Comparison of ENCODE assay signal across 8 cellular contexts in genomic region chr2:53786371-53787254, GRCh38. TPM values are rescaled to one million over a fixed set of nuclear protein-coding genes. Genes with fewer than 3 reads are reported as not detected.
DNase-seq lines count a peak whose midpoint lies in the region; ATAC-seq and TF ChIP-seq lines count a peak whose summit lies in the region.

A gene with protein sequence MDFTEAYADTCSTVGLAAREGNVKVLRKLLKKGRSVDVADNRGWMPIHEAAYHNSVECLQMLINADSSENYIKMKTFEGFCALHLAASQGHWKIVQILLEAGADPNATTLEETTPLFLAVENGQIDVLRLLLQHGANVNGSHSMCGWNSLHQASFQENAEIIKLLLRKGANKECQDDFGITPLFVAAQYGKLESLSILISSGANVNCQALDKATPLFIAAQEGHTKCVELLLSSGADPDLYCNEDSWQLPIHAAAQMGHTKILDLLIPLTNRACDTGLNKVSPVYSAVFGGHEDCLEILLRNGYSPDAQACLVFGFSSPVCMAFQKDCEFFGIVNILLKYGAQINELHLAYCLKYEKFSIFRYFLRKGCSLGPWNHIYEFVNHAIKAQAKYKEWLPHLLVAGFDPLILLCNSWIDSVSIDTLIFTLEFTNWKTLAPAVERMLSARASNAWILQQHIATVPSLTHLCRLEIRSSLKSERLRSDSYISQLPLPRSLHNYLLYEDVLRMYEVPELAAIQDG (minus strand): TSS chr2:53786953. CDS start chr2:53765572, 21,381 bp downstream.
A gene with protein sequence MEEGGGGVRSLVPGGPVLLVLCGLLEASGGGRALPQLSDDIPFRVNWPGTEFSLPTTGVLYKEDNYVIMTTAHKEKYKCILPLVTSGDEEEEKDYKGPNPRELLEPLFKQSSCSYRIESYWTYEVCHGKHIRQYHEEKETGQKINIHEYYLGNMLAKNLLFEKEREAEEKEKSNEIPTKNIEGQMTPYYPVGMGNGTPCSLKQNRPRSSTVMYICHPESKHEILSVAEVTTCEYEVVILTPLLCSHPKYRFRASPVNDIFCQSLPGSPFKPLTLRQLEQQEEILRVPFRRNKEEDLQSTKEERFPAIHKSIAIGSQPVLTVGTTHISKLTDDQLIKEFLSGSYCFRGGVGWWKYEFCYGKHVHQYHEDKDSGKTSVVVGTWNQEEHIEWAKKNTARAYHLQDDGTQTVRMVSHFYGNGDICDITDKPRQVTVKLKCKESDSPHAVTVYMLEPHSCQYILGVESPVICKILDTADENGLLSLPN (plus strand): TSS chr2:53787044. CDS start chr2:53787211, 167 bp downstream.

- H3K4me3 ChIP-seq in liver (ENCODE audit: low read depth in 1 of 3, low read length in 3 of 3), result peak within 1 kb of the TSS; percentile 71 to 97 (median 86)

- peak; percentile 76 for DNase-seq in NCI-H774 (lab: John Stamatoyannopoulos, UW)
- DNase-seq in activated CD4-positive, alpha-beta T cell treated with anti-CD3 and anti-CD28 coated beads, Interleukin-2, amount 50 U/mL, for 48 hours, result peak; percentile 86 to 90
- peak; percentile 72 to 89 for DNase-seq in dermis microvascular lymphatic vessel endothelial cell (ENCODE audit: low read depth in 2 of 2)
- peak; percentile 86 for DNase-seq in stimulated activated CD4-positive, alpha-beta T cell treated with anti-CD3 and anti-CD28 coated beads, Interleukin-4, amount 100 ng/mL, for 24 hours

- ATAC-seq in GM19395 (IDR thresholded peaks at IDR 0.05; ENCODE audit: unreplicated experiment) (peak; percentile 96), HG03558 (IDR thresholded peaks at IDR 0.05; ENCODE audit: extremely low read depth, unreplicated experiment) (peak; percentile 90)

- WGBS in liver, result under 1% methylated on average over 75 of the region's 76 CpGs

- TF ChIP-seq CTCF in C4-2B (conservative IDR thresholded peaks at IDR 0.05) (no peak), liver (IDR thresholded peaks at IDR 0.05; ENCODE audit: low read depth, low read length, missing input control) (no peak)

- peak in 1 of 2 donors; percentile 29 for TF ChIP-seq RAD21 in liver (IDR thresholded peaks at IDR 0.05)

- no peaks in the 10 kb centered on the region for H3K27me3 ChIP-seq in liver (ENCODE audit: control insufficient read depth in 4 of 4, insufficient read depth in 4 of 4, low read length in 3 of 4)

- H3K27ac ChIP-seq in C4-2B (peak within 1 kb of the TSS; percentile 81), liver (ENCODE audit: low read depth in 1 of 2, low read length in 2 of 2) (peak within 1 kb of the TSS; percentile 15 to 67)

- H3K9me3 ChIP-seq in liver (ENCODE audit: control insufficient read depth in 4 of 4, low read length in 3 of 4), result no peaks in the 10 kb centered on the region

- H3K36me3 ChIP-seq in liver (ENCODE audit: control insufficient read depth in 4 of 4, insufficient read depth in 3 of 4, low read depth in 1 of 4, low read length in 3 of 4), result no peaks in the 10 kb centered on the region

- H3K9ac ChIP-seq in liver (ENCODE audit: low read depth in 1 of 2, low read length in 2 of 2), result peak within 1 kb of the TSS; percentile 91

- peaks cover 11 to 28% (median 20%) of the 10 kb centered on the region in 4 donors for H3K4me1 ChIP-seq in liver (ENCODE audit: control insufficient read depth in 4 of 4, insufficient read depth in 4 of 4, low read length in 3 of 4)

TF ChIP-seq in liver, 16 proteins besides CTCF, POLR2A, EP300 and RAD21:
- TF ChIP-seq HNF4A (conservative IDR thresholded peaks at IDR 0.05) (peak in 1 of 2 donors; percentile 17), FOXA2 (IDR thresholded peaks at IDR 0.05) (peak; percentile 21), FOXA1 (IDR thresholded peaks at IDR 0.05) (peak; percentile 44), ZBTB33 (IDR thresholded peaks at IDR 0.05) (peak; percentile 85), REST (IDR thresholded peaks at IDR 0.05) (peak; percentile 74), MAX (IDR thresholded peaks at IDR 0.05) (peak; percentile 75), NR2F2 (IDR thresholded peaks at IDR 0.05) (peak; percentile 64), EGR1 (IDR thresholded peaks at IDR 0.05; ENCODE audit: low read depth in 2 of 2) (peak in 1 of 2 donors; percentile 67), RXRA (IDR thresholded peaks at IDR 0.05) (peak; percentile 42 to 62), TAF1 (conservative IDR thresholded peaks at IDR 0.05) (no peak), HNF4G (IDR thresholded peaks at IDR 0.05) (no peak), YY1 (IDR thresholded peaks at IDR 0.05) (peak; percentile 93), ATF3 (IDR thresholded peaks at IDR 0.05) (no peak), GABPA (IDR thresholded peaks at IDR 0.05 in 1 of 2, conservative IDR thresholded peaks at IDR 0.05 in 1 of 2) (peak; percentile 85 to 97), JUND (IDR thresholded peaks at IDR 0.05) (peak; percentile 14 to 40), SP1 (IDR thresholded peaks at IDR 0.05) (peak; percentile 45)

RNA-seq across cellular contexts. Expression of the first gene that starts in this region (rescaled TPM):
- total RNA-seq in dermis microvascular lymphatic vessel endothelial cell (22.1 and 25.4 TPM in 2 replicates), liver (10 to 100 TPM; 12.8 to 13.6 TPM)
- 1 to 10 TPM; 2.7 to 4.6 TPM for polyA plus RNA-seq in liver

RNA-seq across cellular contexts. Expression of the second gene that starts in this region (rescaled TPM):
- total RNA-seq in dermis microvascular lymphatic vessel endothelial cell (46.5 and 67.1 TPM in 2 replicates), liver (10 to 100 TPM; 28.8 to 30.1 TPM)
- polyA plus RNA-seq in liver, result 10 to 100 TPM; 30.6 to 32.0 TPM

Comparison
In these comparisons a context has a peak if more than half of its experiments do, and no peak if none do; other contexts are left out.
1. Peak in every context shown above with its lines: DNase-seq, ATAC-seq, H3K4me3 ChIP-seq and H3K27ac ChIP-seq.